In genomic region chr17:79220715-79221291, GRCh38 we compare ENCODE assay signal across 13 cellular contexts.
DNase-seq lines count a peak whose midpoint lies in the region; ATAC-seq, FAIRE-seq and TF ChIP-seq lines count a peak whose summit lies in the region.
"Had no signal": no experiment of that assay in that cellular context is flagged by ENCODE, and none has a peak within 500 bp of the region (broad histone marks: within the 10 kb centered on the region; RNA-seq: fewer than 3 reads in every experiment).

No MANE protein-coding gene starts in this region.

- H3K36me3 ChIP-seq in GM23248 (ENCODE audit: low read depth) (no peaks in the 10 kb centered on the region), astrocyte (ENCODE audit: insufficient read depth, low read length) (no peaks in the 10 kb centered on the region), mesendoderm (ENCODE audit: control insufficient read depth, insufficient read depth, low read length) (no peaks in the 10 kb centered on the region), tibial nerve (no peaks in the 10 kb centered on the region), suprapubic skin (no peaks in the 10 kb centered on the region)
- H3K36me3 ChIP-seq: pancreas, SJSA1 had no signal

- H4K8ac ChIP-seq in mesendoderm (ENCODE audit: low read depth, low read length), result no peak overlapping the region

- ATAC-seq in CD4-positive, alpha-beta T cell (ENCODE audit: poor library complexity), result no peak

- no peaks in the 10 kb centered on the region for H3K9me2 ChIP-seq in GM23248 (ENCODE audit: insufficient read depth)

- no peaks in the 10 kb centered on the region for H3K79me1 ChIP-seq in mesendoderm (ENCODE audit: low read length)

- H3K36me3 Mint-ChIP-seq in CD4-positive, alpha-beta T cell (ENCODE audit: low read depth), result no peaks in the 10 kb centered on the region
- no peaks in the 10 kb centered on the region for H3K36me3 Mint-ChIP-seq in astrocyte (ENCODE audit: low read depth, unreplicated experiment)

- H3K27ac ChIP-seq in CD4-positive, alpha-beta T cell (ENCODE audit: low read depth, low read length), result no peak overlapping the region
- H3K27ac ChIP-seq in GM23248 (no peak overlapping the region), astrocyte (ENCODE audit: low read depth, low read length) (no peak overlapping the region), mesendoderm (ENCODE audit: low read depth, low read length) (no peak overlapping the region), tibial nerve (no peak overlapping the region), suprapubic skin (no peak overlapping the region)
- H3K27ac ChIP-seq: pancreas, SJSA1 had no signal

- H3K23ac ChIP-seq in mesendoderm (ENCODE audit: low read length), result no peak overlapping the region

- POLR2A ChIA-PET in CD4-positive, alpha-beta T cell (lab: Charles Lee), result no interaction called here

- no peak overlapping the region for H2BK120ac ChIP-seq in mesendoderm (ENCODE audit: low read depth, low read length)

- no peak overlapping the region for H3K18ac ChIP-seq in mesendoderm (ENCODE audit: low read length)

- H3F3A ChIP-seq in GM23248 (ENCODE audit: insufficient read depth), result no peaks in the 10 kb centered on the region

- no peaks in the 10 kb centered on the region for H3K9me3 Mint-ChIP-seq in CD4-positive, alpha-beta T cell
- H3K9me3 Mint-ChIP-seq in astrocyte (ENCODE audit: unreplicated experiment), result peaks cover 1% of the 10 kb centered on the region
- H3K9me3 Mint-ChIP-seq: dendritic cell treated with granulocyte-macrophage colony-stimulating factor and Interleukin-4, amounts not matched to agents 40 ng/mL and 50 ng/mL, for 4 days had no signal

- in situ Hi-C loops in GM23248 (cut with MboI), result no loop called here

- no peak for DNase-seq in CD4-positive, alpha-beta T cell
- peak; percentile 9 for DNase-seq in GM23248
- DNase-seq in astrocyte (ENCODE audit: low read depth), result no peak
- peak; percentile 58 for DNase-seq in mesendoderm
- DNase-seq in tibial nerve (ENCODE audit: low spot score in 2 of 2), result no peak
- no peak for DNase-seq in suprapubic skin (ENCODE audit: low spot score in 2 of 2)
- no peak for DNase-seq in Kasumi-1 (lab: John Stamatoyannopoulos, UW)
- DNase-seq: hippocampal formation, NCI-H2227 treated with DMSO at 0.1 percent for 48 hours, pancreas had no signal

- TF ChIP-seq POLR2A in tibial nerve (IDR thresholded peaks at IDR 0.05), result no peak
- TF ChIP-seq POLR2A in suprapubic skin (IDR thresholded peaks at IDR 0.05), result no peak

- peaks cover 57% of the 10 kb centered on the region for H3K27me3 ChIP-seq in CD4-positive, alpha-beta T cell (ENCODE audit: control insufficient read depth, insufficient read depth, low read length)
- H3K27me3 ChIP-seq in GM23248 (replicated peaks; ENCODE audit: insufficient read depth), result peaks cover 23% of the 10 kb centered on the region
- H3K27me3 ChIP-seq in astrocyte (ENCODE audit: insufficient read depth, low read length), result peaks cover 17% of the 10 kb centered on the region
- no peaks in the 10 kb centered on the region for H3K27me3 ChIP-seq in mesendoderm (ENCODE audit: insufficient read depth, low read length, poor library complexity)
- peaks cover 0 to 91% of the 10 kb centered on the region in 2 donors for H3K27me3 ChIP-seq in tibial nerve
- peaks cover 100% of the 10 kb centered on the region for H3K27me3 ChIP-seq in suprapubic skin

- H2BK15ac ChIP-seq in mesendoderm (replicated peaks; ENCODE audit: low read depth), result no peak overlapping the region

- peak overlapping the region; percentile 57 for H3K4me3 Mint-ChIP-seq in CD4-positive, alpha-beta T cell
- H3K4me3 Mint-ChIP-seq in astrocyte (ENCODE audit: unreplicated experiment), result no peak overlapping the region
- H3K4me3 Mint-ChIP-seq: dendritic cell treated with granulocyte-macrophage colony-stimulating factor and Interleukin-4, amounts not matched to agents 40 ng/mL and 50 ng/mL, for 4 days had no signal

- no peaks in the 10 kb centered on the region for H3K9me3 ChIP-seq in CD4-positive, alpha-beta T cell (ENCODE audit: control insufficient read depth, low read length)
- H3K9me3 ChIP-seq in GM23248 (ENCODE audit: low read depth) (no peaks in the 10 kb centered on the region), astrocyte (ENCODE audit: insufficient read depth, low read depth, low read length) (no peaks in the 10 kb centered on the region), tibial nerve (no peaks in the 10 kb centered on the region), suprapubic skin (no peaks in the 10 kb centered on the region)
- H3K9me3 ChIP-seq: pancreas had no signal

- H4K20me1 ChIP-seq in GM23248 (ENCODE audit: insufficient read depth) (no peaks in the 10 kb centered on the region), astrocyte (ENCODE audit: insufficient read depth, low read length) (no peaks in the 10 kb centered on the region)

- H3K4me1 Mint-ChIP-seq in CD4-positive, alpha-beta T cell (ENCODE audit: low read depth), result peaks cover 6% of the 10 kb centered on the region
- peaks cover 2% of the 10 kb centered on the region for H3K4me1 Mint-ChIP-seq in astrocyte (ENCODE audit: low read depth, unreplicated experiment)

- intact Hi-C loops in CD4-positive, alpha-beta T cell (cut with DNase I, micrococcal nuclease), result no loop called here

- H3K4ac ChIP-seq in mesendoderm (ENCODE audit: low read depth, low read length), result no peak overlapping the region

- CTCF ChIA-PET in CD4-positive, alpha-beta T cell (lab: Charles Lee), result no interaction called here

- WGBS in GM23248 (ENCODE audit: low coverage in 1 of 2, low lambda C conversion rate in 2 of 2, missing lambda C conversion rate in 2 of 2), 2 experiments, result 9 to 15% methylated on average over 20 to 21 of the region's 21 CpGs
- no CpG with 5 or more reads among the region's 21 CpGs for WGBS in mesendoderm (ENCODE audit: extremely low coverage, insufficient coverage, low lambda C conversion rate)
- 11 to 20% methylated on average over 20 to 21 of the region's 21 CpGs for WGBS in tibial nerve, 2 donors
- WGBS in suprapubic skin, result 19% methylated on average over 11 of the region's 21 CpGs

- no peak overlapping the region for H3K4me3 ChIP-seq in GM23248
- H3K4me3 ChIP-seq in astrocyte (ENCODE audit: insufficient read depth, low read depth, low read length), result no peak overlapping the region
- H3K4me3 ChIP-seq in mesendoderm (ENCODE audit: low read length), result peak overlapping the region; percentile 5
- no peak overlapping the region for H3K4me3 ChIP-seq in tibial nerve
- H3K4me3 ChIP-seq in suprapubic skin, result no peak overlapping the region
- H3K4me3 ChIP-seq: pancreas, SJSA1 had no signal

- H3K9ac ChIP-seq in GM23248 (no peak overlapping the region), astrocyte (ENCODE audit: low read length) (no peak overlapping the region), mesendoderm (ENCODE audit: low read length) (peak overlapping the region; percentile 22)

- no peak overlapping the region for H2BK5ac ChIP-seq in mesendoderm (ENCODE audit: low read length)

- H3K4me2 ChIP-seq in GM23248 (ENCODE audit: unreplicated experiment) (no peak overlapping the region), astrocyte (ENCODE audit: low read length) (no peak overlapping the region), mesendoderm (ENCODE audit: low read length) (peak overlapping the region; percentile 63)

- TF ChIP-seq EP300 in tibial nerve (IDR thresholded peaks at IDR 0.05) (no peak), suprapubic skin (IDR thresholded peaks at IDR 0.05) (no peak)

- no peak overlapping the region for H2AK5ac ChIP-seq in mesendoderm (ENCODE audit: low read length)

- TF ChIP-seq CTCF in CD4-positive, alpha-beta T cell (IDR thresholded peaks at IDR 0.05), result no peak
- TF ChIP-seq CTCF in astrocyte (IDR thresholded peaks at IDR 0.05; ENCODE audit: insufficient read depth, low read depth, low read length), result no peak
- TF ChIP-seq CTCF in tibial nerve (IDR thresholded peaks at IDR 0.05), result no peak
- TF ChIP-seq CTCF in suprapubic skin (IDR thresholded peaks at IDR 0.05), result no peak

- H3K4me1 ChIP-seq in GM23248 (ENCODE audit: insufficient read depth), result no peaks in the 10 kb centered on the region
- no peaks in the 10 kb centered on the region for H3K4me1 ChIP-seq in astrocyte (ENCODE audit: insufficient read depth, low read length)
- H3K4me1 ChIP-seq in mesendoderm (ENCODE audit: control insufficient read depth, low read depth, low read length), result no peaks in the 10 kb centered on the region
- peaks cover 0 to 13% (median 0%) of the 10 kb centered on the region in 4 donors for H3K4me1 ChIP-seq in tibial nerve
- H3K4me1 ChIP-seq in suprapubic skin, result peaks cover 12% of the 10 kb centered on the region
- H3K4me1 ChIP-seq: pancreas, SJSA1 had no signal

- no peak for FAIRE-seq in astrocyte (lab: Jason Lieb, UNC)
- FAIRE-seq: G401.6, pancreas had no signal

- no peak overlapping the region for H3K27ac Mint-ChIP-seq in CD4-positive, alpha-beta T cell
- no peak overlapping the region for H3K27ac Mint-ChIP-seq in astrocyte (ENCODE audit: unreplicated experiment)
- H3K27ac Mint-ChIP-seq: dendritic cell treated with granulocyte-macrophage colony-stimulating factor and Interleukin-4, amounts not matched to agents 40 ng/mL and 50 ng/mL, for 4 days had no signal

- H3K79me2 ChIP-seq in GM23248 (ENCODE audit: insufficient read depth) (no peaks in the 10 kb centered on the region), astrocyte (ENCODE audit: insufficient read depth, low read length) (no peaks in the 10 kb centered on the region), mesendoderm (ENCODE audit: control insufficient read depth, insufficient read depth, low read length) (no peaks in the 10 kb centered on the region)

- peaks cover 68% of the 10 kb centered on the region for H3K27me3 Mint-ChIP-seq in CD4-positive, alpha-beta T cell
- peaks cover 69% of the 10 kb centered on the region for H3K27me3 Mint-ChIP-seq in astrocyte (ENCODE audit: low read depth, unreplicated experiment)

- no peak overlapping the region for H2AFZ ChIP-seq in GM23248
- peak overlapping the region; percentile 4 for H2AFZ ChIP-seq in astrocyte (ENCODE audit: low read depth, low read length)

- H3K56ac ChIP-seq in mesendoderm (ENCODE audit: low read length), result peak overlapping the region; percentile 28

- no peak overlapping the region for H4K5ac ChIP-seq in mesendoderm (ENCODE audit: low read length)

Comparison
In these comparisons a context has a peak if more than half of its experiments do, and no peak if none do; other contexts are left out.
1. DNase-seq: peak in GM23248 (single experiment) and mesendoderm (single experiment); none in CD4-positive, alpha-beta T cell (0 of 10), astrocyte (single experiment), tibial nerve (0 of 2), suprapubic skin (0 of 2) and Kasumi-1 (0 of 2).